15 cellular contexts compared by ENCODE assay signal in the genomic region with DNA sequence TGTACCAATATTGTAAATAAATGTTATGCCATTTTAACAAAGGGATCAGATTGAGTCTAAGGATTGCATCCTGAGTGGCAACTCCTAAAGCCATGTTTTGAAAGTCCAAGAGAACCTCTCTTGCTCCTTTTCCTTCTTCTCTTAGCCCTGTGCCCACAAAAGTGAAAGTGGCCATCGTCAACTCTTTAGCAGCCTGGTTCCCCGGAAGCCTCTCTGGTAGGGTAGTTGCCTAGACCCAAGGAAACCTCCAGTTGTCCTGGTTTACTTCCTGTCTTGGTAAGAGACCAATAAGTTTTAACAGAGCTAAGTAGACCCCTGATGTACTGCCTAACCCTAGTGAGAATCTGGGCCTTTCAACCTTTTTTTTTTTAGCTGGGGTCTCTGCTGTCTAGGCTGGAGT. TPM values are rescaled to one million over a fixed set of nuclear protein-coding genes. Genes with fewer than 3 reads are reported as not detected.
DNase-seq lines count a peak whose midpoint lies in the region; ATAC-seq lines count a peak whose summit lies in the region.
"Had no signal": no experiment of that assay in that cellular context is flagged by ENCODE, and none has a peak within 500 bp of the region (broad histone marks: within the 10 kb centered on the region; RNA-seq: fewer than 3 reads in every experiment).

No MANE protein-coding gene starts in this region.

- DNase-seq in activated T-cell treated with anti-CD3 and anti-CD28 coated beads, Interleukin-2, amount 50 U/mL, for 24 hours = no peak
- no peak for DNase-seq in activated T-cell treated with anti-CD3 and anti-CD28 coated beads, Interleukin-2, amount 50 U/mL, for 1 hour
- peak in 2 of 3 experiments; percentile 15 for DNase-seq in effector memory CD8-positive, alpha-beta T cell
- DNase-seq in cardiac septum (ENCODE audit: low spot score) = no peak
- DNase-seq in DMS153 (lab: John Stamatoyannopoulos, UW) = no peak
- DNase-seq: GOT3, NCI-H1092, NCI-H226 had no signal

- peaks cover 28% of the 10 kb centered on the region for H3K4me1 Mint-ChIP-seq in activated T-cell treated with anti-CD3 and anti-CD28 coated beads, Interleukin-2, amount 50 U/mL, for 24 hours (ENCODE audit: low read depth)
- peaks cover 32% of the 10 kb centered on the region for H3K4me1 Mint-ChIP-seq in T-helper 1 cell treated with Interleukin-12 subunit alpha and Interleukin-12 subunit beta and Interleukin-4 antibody, amounts not matched to agents 30 μg/mL and 1 μg/mL, for 36 hours (ENCODE audit: low read depth)
- peaks cover 20 to 22% of the 10 kb centered on the region in 2 donors for H3K4me1 Mint-ChIP-seq in effector memory CD8-positive, alpha-beta T cell (ENCODE audit: low read depth in 2 of 2)
- H3K4me1 Mint-ChIP-seq in stimulated activated naive CD8-positive, alpha-beta T cell treated with anti-CD3 and anti-CD28 coated beads, Interleukin-15, Interleukin-2, amounts not matched to agents 100 ng/mL and 50 ng/mL, for 24 hours (ENCODE audit: low read depth) = peaks cover 32% of the 10 kb centered on the region

- ATAC-seq in effector memory CD8-positive, alpha-beta T cell (replicated peaks) = peak; percentile 63
- no peak for ATAC-seq in GM18907 (IDR thresholded peaks at IDR 0.05; ENCODE audit: unreplicated experiment)
- ATAC-seq: A549, right cardiac atrium had no signal

- H3K36me3 Mint-ChIP-seq in activated T-cell treated with anti-CD3 and anti-CD28 coated beads, Interleukin-2, amount 50 U/mL, for 24 hours (ENCODE audit: low read depth) = peaks cover 45% of the 10 kb centered on the region
- H3K36me3 Mint-ChIP-seq in T-helper 1 cell treated with Interleukin-12 subunit alpha and Interleukin-12 subunit beta and Interleukin-4 antibody, amounts not matched to agents 30 μg/mL and 1 μg/mL, for 36 hours (ENCODE audit: low read depth) = peaks cover 48% of the 10 kb centered on the region
- H3K36me3 Mint-ChIP-seq in effector memory CD8-positive, alpha-beta T cell (ENCODE audit: insufficient read depth) = peaks cover 36% of the 10 kb centered on the region
- peaks cover 44% of the 10 kb centered on the region for H3K36me3 Mint-ChIP-seq in stimulated activated naive CD8-positive, alpha-beta T cell treated with anti-CD3 and anti-CD28 coated beads, Interleukin-15, Interleukin-2, amounts not matched to agents 100 ng/mL and 50 ng/mL, for 24 hours (ENCODE audit: low read depth)

- H3K27ac Mint-ChIP-seq in activated T-cell treated with anti-CD3 and anti-CD28 coated beads, Interleukin-2, amount 50 U/mL, for 24 hours = no peak overlapping the region
- H3K27ac Mint-ChIP-seq in T-helper 1 cell treated with Interleukin-12 subunit alpha and Interleukin-12 subunit beta and Interleukin-4 antibody, amounts not matched to agents 30 μg/mL and 1 μg/mL, for 36 hours = peak overlapping the region; percentile 2
- H3K27ac Mint-ChIP-seq in effector memory CD8-positive, alpha-beta T cell = peak overlapping the region; percentile 81 to 83
- peak overlapping the region; percentile 31 for H3K27ac Mint-ChIP-seq in stimulated activated naive CD8-positive, alpha-beta T cell treated with anti-CD3 and anti-CD28 coated beads, Interleukin-15, Interleukin-2, amounts not matched to agents 100 ng/mL and 50 ng/mL, for 24 hours

- intact Hi-C loops in cardiac septum (cut with DNase I) = no loop called here

- no peaks in the 10 kb centered on the region for H3K9me3 Mint-ChIP-seq in activated T-cell treated with anti-CD3 and anti-CD28 coated beads, Interleukin-2, amount 50 U/mL, for 24 hours
- H3K9me3 Mint-ChIP-seq in T-helper 1 cell treated with Interleukin-12 subunit alpha and Interleukin-12 subunit beta and Interleukin-4 antibody, amounts not matched to agents 30 μg/mL and 1 μg/mL, for 36 hours = no peaks in the 10 kb centered on the region
- no peaks in the 10 kb centered on the region for H3K9me3 Mint-ChIP-seq in effector memory CD8-positive, alpha-beta T cell
- no peaks in the 10 kb centered on the region for H3K9me3 Mint-ChIP-seq in stimulated activated naive CD8-positive, alpha-beta T cell treated with anti-CD3 and anti-CD28 coated beads, Interleukin-15, Interleukin-2, amounts not matched to agents 100 ng/mL and 50 ng/mL, for 24 hours
- H3K9me3 Mint-ChIP-seq: neural crest cell had no signal

- peaks cover 3% of the 10 kb centered on the region for H3K27me3 Mint-ChIP-seq in activated T-cell treated with anti-CD3 and anti-CD28 coated beads, Interleukin-2, amount 50 U/mL, for 24 hours
- H3K27me3 Mint-ChIP-seq in T-helper 1 cell treated with Interleukin-12 subunit alpha and Interleukin-12 subunit beta and Interleukin-4 antibody, amounts not matched to agents 30 μg/mL and 1 μg/mL, for 36 hours (ENCODE audit: low read depth) = peaks cover 4% of the 10 kb centered on the region
- H3K27me3 Mint-ChIP-seq in effector memory CD8-positive, alpha-beta T cell = no peaks in the 10 kb centered on the region
- peaks cover 5% of the 10 kb centered on the region for H3K27me3 Mint-ChIP-seq in stimulated activated naive CD8-positive, alpha-beta T cell treated with anti-CD3 and anti-CD28 coated beads, Interleukin-15, Interleukin-2, amounts not matched to agents 100 ng/mL and 50 ng/mL, for 24 hours

- peak overlapping the region; percentile 35 for H3K4me3 Mint-ChIP-seq in activated T-cell treated with anti-CD3 and anti-CD28 coated beads, Interleukin-2, amount 50 U/mL, for 24 hours
- H3K4me3 Mint-ChIP-seq in T-helper 1 cell treated with Interleukin-12 subunit alpha and Interleukin-12 subunit beta and Interleukin-4 antibody, amounts not matched to agents 30 μg/mL and 1 μg/mL, for 36 hours = peak overlapping the region; percentile 22
- peak overlapping the region; percentile 62 to 64 for H3K4me3 Mint-ChIP-seq in effector memory CD8-positive, alpha-beta T cell
- H3K4me3 Mint-ChIP-seq in stimulated activated naive CD8-positive, alpha-beta T cell treated with anti-CD3 and anti-CD28 coated beads, Interleukin-15, Interleukin-2, amounts not matched to agents 100 ng/mL and 50 ng/mL, for 24 hours = peak overlapping the region; percentile 66
- H3K4me3 Mint-ChIP-seq: neural crest cell had no signal

RNA-seq across cellular contexts. Expression of gene ITPKA, which starts 10.2 kb away (rescaled TPM):
- 1.0 TPM for total RNA-seq in cardiac septum
- total RNA-seq: ascending aorta had no signal

RNA-seq across cellular contexts. Expression of gene LTK, which starts 30.1 kb away (rescaled TPM):
- total RNA-seq in cardiac septum = 0.65 TPM
- total RNA-seq: ascending aorta had no signal

Comparison
In these comparisons a context has a peak if more than half of its experiments do, and no peak if none do; other contexts are left out.
1. DNase-seq: peak in effector memory CD8-positive, alpha-beta T cell (2 of 3); none in activated T-cell treated with anti-CD3 and anti-CD28 coated beads, Interleukin-2, amount 50 U/mL, for 24 hours (single experiment), activated T-cell treated with anti-CD3 and anti-CD28 coated beads, Interleukin-2, amount 50 U/mL, for 1 hour (single experiment), cardiac septum (single experiment) and DMS153 (single experiment).
2. Peak in every context shown above with its lines, with median percentiles within 50 percentile points of each other: H3K4me3 Mint-ChIP-seq.